ENCODE assay signal across 17 cellular contexts in genomic region chr2:231425291-231425810, GRCh38. TPM values are rescaled to one million over a fixed set of nuclear protein-coding genes. Genes with fewer than 3 reads are reported as not detected.
DNase-seq lines count a peak whose midpoint lies in the region; ATAC-seq lines count a peak whose summit lies in the region.
"Had no signal": no experiment of that assay in that cellular context is flagged by ENCODE, and none has a peak within 500 bp of the region (broad histone marks: within the 10 kb centered on the region; RNA-seq: fewer than 3 reads in every experiment).

No MANE protein-coding gene starts in this region.

- H2AK5ac ChIP-seq in mesendoderm (ENCODE audit: low read length) = no peak overlapping the region

- no peak overlapping the region for H2BK15ac ChIP-seq in mesendoderm (replicated peaks; ENCODE audit: low read depth)

- no peak overlapping the region for H2BK120ac ChIP-seq in mesendoderm (ENCODE audit: low read depth, low read length)

- no peaks in the 10 kb centered on the region for H3K79me2 ChIP-seq in mesendoderm (ENCODE audit: control insufficient read depth, insufficient read depth, low read length)

- CTCF ChIA-PET in CD4-positive, alpha-beta memory T cell (lab: Charles Lee; ENCODE audit: partially characterized antibody) = interaction anchor here (0.6 to 1.2 kb wide), 3 partner anchors 9 to 26 kb away, joined by 3 to 4 read pairs (median 4); no protein-coding TSS in a partner anchor

- no peak overlapping the region for H3K4ac ChIP-seq in mesendoderm (ENCODE audit: low read depth, low read length)

- DNase-seq in CD4-positive, alpha-beta memory T cell = no peak
- DNase-seq in ELF-1 (ENCODE audit: low read depth, low spot score) = peak; percentile 50
- no peak for DNase-seq in T-helper 17 cell
- DNase-seq in mesendoderm = peak; percentile 59
- DNase-seq in iPS-NIHi11 (ENCODE audit: low spot score) = no peak
- no peak for DNase-seq in NCI-H524 treated with DMSO at 0.1 percent for 48 hours (lab: John Stamatoyannopoulos, UW)
- DNase-seq: activated naive CD4-positive, alpha-beta T cell treated with Interleukin-2 at 50 U/mL for 16 hours; anterior cingulate cortex; caudate nucleus; erythroblast; left colon; MM.1S; NCI-H345; NK-92 treated with Interleukin-12 subunit alpha and Interleukin-12 subunit beta, amount 100 ng/mL, for 24 hours had no signal

- H4K5ac ChIP-seq in mesendoderm (ENCODE audit: low read length) = no peak overlapping the region

- H3K18ac ChIP-seq in mesendoderm (ENCODE audit: low read length) = no peak overlapping the region

- H3K4me1 ChIP-seq in CD4-positive, alpha-beta memory T cell (ENCODE audit: insufficient read depth, low read length) = no peaks in the 10 kb centered on the region
- no peaks in the 10 kb centered on the region for H3K4me1 ChIP-seq in mesendoderm (ENCODE audit: control insufficient read depth, low read depth, low read length)

- intact Hi-C loops in CD4-positive, alpha-beta memory T cell (cut with micrococcal nuclease) = no loop called here

- H3K4me1 Mint-ChIP-seq in CD4-positive, alpha-beta memory T cell = peaks cover 5 to 16% (median 11%) of the 10 kb centered on the region in 4 donors
- H3K4me1 Mint-ChIP-seq in T-helper 17 cell = peaks cover 8% of the 10 kb centered on the region

- no peak overlapping the region for H3K4me2 ChIP-seq in mesendoderm (ENCODE audit: low read length)

- WGBS in mesendoderm (ENCODE audit: extremely low coverage, insufficient coverage, low lambda C conversion rate) = no CpG with 5 or more reads among the region's 8 CpGs

- no peak overlapping the region for H3K23ac ChIP-seq in mesendoderm (ENCODE audit: low read length)

- no peaks in the 10 kb centered on the region for H3K36me3 ChIP-seq in CD4-positive, alpha-beta memory T cell (ENCODE audit: insufficient read depth, low read length)
- H3K36me3 ChIP-seq in mesendoderm (ENCODE audit: control insufficient read depth, insufficient read depth, low read length) = no peaks in the 10 kb centered on the region

- no peak overlapping the region for H3K4me3 ChIP-seq in CD4-positive, alpha-beta memory T cell (ENCODE audit: low read length in 2 of 2)
- no peak overlapping the region for H3K4me3 ChIP-seq in mesendoderm (ENCODE audit: low read length)

- H3K27ac Mint-ChIP-seq in CD4-positive, alpha-beta memory T cell = peak overlapping the region in 6 of 7 donors; percentile 6 to 94 (median 92)
- H3K27ac Mint-ChIP-seq in T-helper 17 cell = peak overlapping the region; percentile 89
- H3K27ac Mint-ChIP-seq: mesothelial cell of epicardium had no signal

- no peaks in the 10 kb centered on the region for H3K27me3 ChIP-seq in CD4-positive, alpha-beta memory T cell (ENCODE audit: insufficient read depth, low read length)
- H3K27me3 ChIP-seq in mesendoderm (ENCODE audit: insufficient read depth, low read length, poor library complexity) = no peaks in the 10 kb centered on the region

- peak overlapping the region; percentile 3 for H3K56ac ChIP-seq in mesendoderm (ENCODE audit: low read length)

- H3K9me3 ChIP-seq in CD4-positive, alpha-beta memory T cell (ENCODE audit: control insufficient read depth in 1 of 2, low read length in 2 of 2) = no peaks in the 10 kb centered on the region
- H3K9me3 ChIP-seq in T-helper 17 cell (ENCODE audit: control insufficient read depth, low read length, poor library complexity, severe bottlenecking) = no peaks in the 10 kb centered on the region

- peak overlapping the region in 3 of 8 donors; percentile 72 to 76 (median 74) for H3K4me3 Mint-ChIP-seq in CD4-positive, alpha-beta memory T cell
- peak overlapping the region; percentile 69 for H3K4me3 Mint-ChIP-seq in T-helper 17 cell
- H3K4me3 Mint-ChIP-seq: IgD-negative memory B cell, mesothelial cell of epicardium had no signal

- H3K36me3 Mint-ChIP-seq in CD4-positive, alpha-beta memory T cell = no peaks in the 10 kb centered on the region
- no peaks in the 10 kb centered on the region for H3K36me3 Mint-ChIP-seq in T-helper 17 cell (ENCODE audit: low read depth)
- H3K36me3 Mint-ChIP-seq: IgD-negative memory B cell, mesothelial cell of epicardium had no signal

- POLR2A ChIA-PET in CD4-positive, alpha-beta memory T cell (lab: Charles Lee; ENCODE audit: partially characterized antibody) = interaction anchor here (1.8 kb wide), 1 partner anchor 39 kb away, joined by 8 read pairs; the partner anchor contains the start of gene NCL

- H2BK5ac ChIP-seq in mesendoderm (ENCODE audit: low read length) = no peak overlapping the region

- peak overlapping the region; percentile 47 for H3K27ac ChIP-seq in CD4-positive, alpha-beta memory T cell (ENCODE audit: low read depth, low read length)
- no peak overlapping the region for H3K27ac ChIP-seq in mesendoderm (ENCODE audit: low read depth, low read length)

- no peaks in the 10 kb centered on the region for H3K27me3 Mint-ChIP-seq in CD4-positive, alpha-beta memory T cell
- H3K27me3 Mint-ChIP-seq in T-helper 17 cell = peaks cover 8% of the 10 kb centered on the region
- H3K27me3 Mint-ChIP-seq: IgD-negative memory B cell had no signal

- no peak overlapping the region for H4K8ac ChIP-seq in mesendoderm (ENCODE audit: low read depth, low read length)

- no peaks in the 10 kb centered on the region for H3K79me1 ChIP-seq in mesendoderm (ENCODE audit: low read length)

- ATAC-seq in T-helper 17 cell (no peak), GM21528 (IDR thresholded peaks at IDR 0.05; ENCODE audit: low FRiP score, unreplicated experiment) (no peak)

- H3K9ac ChIP-seq in mesendoderm (ENCODE audit: low read length) = no peak overlapping the region

- H3K9me3 Mint-ChIP-seq in CD4-positive, alpha-beta memory T cell = peaks cover 0 to 6% (median under 1%) of the 10 kb centered on the region in 8 donors
- H3K9me3 Mint-ChIP-seq: mesothelial cell of epicardium had no signal

RNA-seq across cellular contexts. Expression of gene B3GNT7, which starts 29.8 kb away (rescaled TPM):
- not detected for total RNA-seq in CD4-positive, alpha-beta memory T cell
- not detected for polyA plus RNA-seq in CD4-positive, alpha-beta memory T cell
- total RNA-seq in T-helper 17 cell = under 1 TPM; 0.22 to 0.37 TPM
- 121 TPM for polyA plus RNA-seq in mesendoderm (2013, experiment 1 of 2)
- 118 TPM for polyA plus RNA-seq in mesendoderm (2013, experiment 2 of 2)

RNA-seq across cellular contexts. Expression of gene NCL, which starts 38.9 kb away (rescaled TPM):
- total RNA-seq in CD4-positive, alpha-beta memory T cell = 100 to 1,000 TPM; 380 to 390 TPM
- polyA plus RNA-seq in CD4-positive, alpha-beta memory T cell = 100 to 1,000 TPM; 150 to 593 TPM
- 100 to 1,000 TPM; 385 to 428 TPM for total RNA-seq in T-helper 17 cell
- 1,036 TPM for polyA plus RNA-seq in mesendoderm (2013, experiment 1 of 2)
- 1,059 TPM for polyA plus RNA-seq in mesendoderm (2013, experiment 2 of 2)

Comparison
In these comparisons a context has a peak if more than half of its experiments do, and no peak if none do; other contexts are left out.
1. DNase-seq: peak in ELF-1 (single experiment) and mesendoderm (single experiment); none in CD4-positive, alpha-beta memory T cell (0 of 5), T-helper 17 cell (0 of 3), iPS-NIHi11 (single experiment) and NCI-H524 treated with DMSO at 0.1 percent for 48 hours (single experiment).